Comparison of ENCODE assay signal across 1 cellular context in genomic region chr15:71674354-71674753, GRCh38.
TF ChIP-seq lines count a peak whose summit lies in the region.

No MANE protein-coding gene starts in this region.

TF ChIP-seq in HepG2, 621 proteins besides CTCF, POLR2A, EP300 and RAD21 (continued from another document):
- TF ChIP-seq, protein P1, sequence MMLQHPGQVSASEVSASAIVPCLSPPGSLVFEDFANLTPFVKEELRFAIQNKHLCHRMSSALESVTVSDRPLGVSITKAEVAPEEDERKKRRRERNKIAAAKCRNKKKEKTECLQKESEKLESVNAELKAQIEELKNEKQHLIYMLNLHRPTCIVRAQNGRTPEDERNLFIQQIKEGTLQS (CRISPR knock-in tag; IDR thresholded peaks at IDR 0.05): no peak
- TF ChIP-seq ZNF451 (CRISPR knock-in tag; IDR thresholded peaks at IDR 0.05) (no peak), ZFP82 (CRISPR knock-in tag; IDR thresholded peaks at IDR 0.05; ENCODE audit: borderline replicate concordance) (no peak), ARNT (IDR thresholded peaks at IDR 0.05) (no peak), ZNF101 (CRISPR knock-in tag; IDR thresholded peaks at IDR 0.05; ENCODE audit: borderline replicate concordance, low read depth) (no peak), HMGA1 (CRISPR knock-in tag; conservative IDR thresholded peaks at IDR 0.05) (no peak)
TF ChIP-seq in HepG2: peak in this region for 0.
